In the genomic region with DNA sequence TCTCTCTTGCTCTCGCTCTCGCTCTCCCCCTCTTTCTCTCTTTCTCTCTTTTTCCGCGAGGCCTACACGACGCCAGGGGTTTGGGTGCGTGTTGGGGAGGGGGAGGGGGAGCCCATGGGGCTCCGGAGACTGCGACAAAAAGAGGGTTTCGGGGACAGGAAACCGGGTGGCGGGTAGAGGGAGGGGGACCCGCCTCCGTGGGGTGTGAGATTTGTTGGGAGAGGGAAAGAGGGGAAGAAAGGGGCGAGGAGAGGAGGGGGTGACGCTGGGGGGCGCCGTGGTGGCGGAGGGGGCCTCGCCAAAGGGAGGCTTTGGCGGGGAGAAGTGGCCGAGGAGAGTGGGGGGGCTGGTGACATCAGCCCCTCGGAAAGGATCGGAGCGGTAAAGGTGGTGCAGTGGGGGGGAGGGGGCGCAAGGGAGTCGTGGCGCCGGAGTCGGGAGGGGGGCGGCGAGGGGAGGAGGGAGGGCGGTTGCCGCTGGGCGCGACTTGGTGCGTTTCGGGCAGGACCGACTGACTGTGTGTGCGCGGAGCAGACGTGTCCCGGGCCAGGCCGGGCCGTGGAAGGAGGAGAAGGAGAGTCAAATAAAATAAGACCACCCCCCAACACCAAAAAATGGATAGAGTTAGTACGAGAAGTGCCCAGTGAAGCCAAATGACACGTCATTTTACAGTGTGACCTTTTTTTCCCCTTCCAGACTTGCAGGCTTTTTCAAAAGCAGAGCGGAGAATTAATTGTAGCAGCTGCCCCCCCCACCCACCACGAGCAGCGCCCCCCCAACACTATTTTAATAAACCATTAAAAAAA, we compare ENCODE assay signal across 8 cellular contexts. TPM values are rescaled to one million over a fixed set of nuclear protein-coding genes. Genes with fewer than 3 reads are reported as not detected.
DNase-seq lines count a peak whose midpoint lies in the region; ATAC-seq and TF ChIP-seq lines count a peak whose summit lies in the region.

No MANE protein-coding gene starts in this region.

- H3K27me3 Mint-ChIP-seq in H9 (ENCODE audit: low read depth) (no peaks in the 10 kb centered on the region), chondrocyte (ENCODE audit: low read depth) (no peaks in the 10 kb centered on the region)
- H3K27me3 Mint-ChIP-seq in activated CD4-positive, alpha-beta T cell treated with anti-CD3 and anti-CD28 coated beads for 36 hours: no peaks in the 10 kb centered on the region

- no peak overlapping the region for H2BK5ac ChIP-seq in H9 (ENCODE audit: insufficient read length, low read length)

- intact Hi-C loops in activated CD4-positive, alpha-beta T cell treated with anti-CD3 and anti-CD28 coated beads for 36 hours (cut with DNase I, micrococcal nuclease): loop anchor here (1.0 to 10.0 kb wide), 15 partner anchors 88 to 1500 kb away; partner anchors contain the start of genes NELFCD (in 2 of the 2), RBM38 (in 2 of the 2), ATP5F1E (in 1 of the 2) and FAM217B (in 1 of the 2)

- no peaks in the 10 kb centered on the region for H3K79me1 ChIP-seq in H9 (ENCODE audit: insufficient read depth, low read depth, low read length, poor library complexity, severe bottlenecking)

- H3K9me3 Mint-ChIP-seq in H9 (peaks cover 2 to 3% of the 10 kb centered on the region in 2 experiments; a peak in 4 of 5 replicates), chondrocyte (ENCODE audit: low read depth) (no peaks in the 10 kb centered on the region)
- H3K9me3 Mint-ChIP-seq in activated CD4-positive, alpha-beta T cell treated with anti-CD3 and anti-CD28 coated beads for 36 hours (ENCODE audit: low read depth): no peaks in the 10 kb centered on the region

- H3K23me2 ChIP-seq in H9 (ENCODE audit: insufficient read length, low read depth, low read length, poor library complexity, severe bottlenecking): peaks cover 6% of the 10 kb centered on the region

- peak overlapping the region; percentile 74 for H3K4me3 ChIP-seq in BLaER1

- H3K36me3 Mint-ChIP-seq in H9 (ENCODE audit: insufficient read depth in 1 of 3, low read depth in 3 of 3): peaks cover 8 to 26% (median 22%) of the 10 kb centered on the region in 3 experiments
- H3K36me3 Mint-ChIP-seq in activated CD4-positive, alpha-beta T cell treated with anti-CD3 and anti-CD28 coated beads for 36 hours (ENCODE audit: low read depth): peaks cover 38% of the 10 kb centered on the region
- peaks cover 3% of the 10 kb centered on the region for H3K36me3 Mint-ChIP-seq in chondrocyte (ENCODE audit: low read depth)

- peak overlapping the region; percentile 89; the same call in 1 of the 2 replicates for H3K14ac ChIP-seq in H9 (ENCODE audit: insufficient read depth, low read length)

- H3K4ac ChIP-seq in H9 (ENCODE audit: low read depth, low read length): no peak overlapping the region; the same call in 1 of the 2 replicates

- H3K4me1 ChIP-seq in BLaER1 (peaks cover 63% of the 10 kb centered on the region), H9 (ENCODE audit: insufficient read depth, low read length) (peaks cover 9% of the 10 kb centered on the region)

- no peak overlapping the region for H4K8ac ChIP-seq in H9 (replicated peaks; ENCODE audit: insufficient read length, low read depth, low read length)

- peaks cover 26% of the 10 kb centered on the region; the same call in 1 of the 2 replicates for H3K79me2 ChIP-seq in H9 (ENCODE audit: insufficient read depth, low read length)

- no peak overlapping the region for H2AK5ac ChIP-seq in H9 (ENCODE audit: insufficient read length, low read length)

- no peak overlapping the region for H4K91ac ChIP-seq in H9 (ENCODE audit: insufficient read length, low read depth, low read length)

- peak overlapping the region; percentile 85 for H3K9ac ChIP-seq in BLaER1
- H3K9ac ChIP-seq in H9 (ENCODE audit: extremely low read depth, insufficient read length, low read length): peak overlapping the region; percentile 71

- H3K27me3 ChIP-seq in BLaER1 (no peaks in the 10 kb centered on the region), H9 (ENCODE audit: insufficient read depth, low read length) (no peaks in the 10 kb centered on the region)

- H3K27ac ChIP-seq in BLaER1 (peak overlapping the region; percentile 90), H9 (ENCODE audit: insufficient read length, low read depth, low read length) (no peak overlapping the region)

- H3K18ac ChIP-seq in H9 (ENCODE audit: insufficient read length, low read depth, low read length): peak overlapping the region; percentile 80

- POLR2A ChIA-PET in activated CD4-positive, alpha-beta T cell treated with anti-CD3 and anti-CD28 coated beads for 36 hours (lab: Charles Lee): no interaction called here

- H3T11ph ChIP-seq in H9 (ENCODE audit: low read length): no peak overlapping the region

- H4K20me1 ChIP-seq in BLaER1 (peaks cover 48% of the 10 kb centered on the region), H9 (ENCODE audit: control insufficient read depth, insufficient read depth, insufficient read length) (no peaks in the 10 kb centered on the region)

- H2BK12ac ChIP-seq in H9 (ENCODE audit: insufficient read length, low read depth, low read length): no peak overlapping the region

- H3K36me3 ChIP-seq in BLaER1: peaks cover 22% of the 10 kb centered on the region

- H3K9me3 ChIP-seq in BLaER1 (no peaks in the 10 kb centered on the region), H9 (ENCODE audit: control insufficient read depth, low read depth, low read length) (no peaks in the 10 kb centered on the region)

- H3K27ac Mint-ChIP-seq in H9 (peak overlapping the region; percentile 97 to 98 (median 97)), chondrocyte (ENCODE audit: unreplicated experiment) (peak overlapping the region; percentile 100)
- H3K27ac Mint-ChIP-seq in activated CD4-positive, alpha-beta T cell treated with anti-CD3 and anti-CD28 coated beads for 36 hours: peak overlapping the region; percentile 97

- no peak overlapping the region for H2BK15ac ChIP-seq in H9 (ENCODE audit: low read depth, low read length)

- DNase-seq in H9: peak; percentile 70
- peak; percentile 13 for DNase-seq in NCI-H2196 treated with DMSO at 0.1 percent for 48 hours (lab: John Stamatoyannopoulos, UW; ENCODE audit: unreplicated experiment)
- DNase-seq in activated CD4-positive, alpha-beta T cell treated with anti-CD3 and anti-CD28 coated beads for 36 hours: peak; percentile 92
- peak; percentile 86 for DNase-seq in chondrocyte (ENCODE audit: low spot score)
- DNase-seq in left kidney (ENCODE audit: low read depth, low spot score): peak; percentile 92
- peak; percentile 63 for DNase-seq in stimulated activated CD4-positive, alpha-beta T cell treated with anti-CD3 and anti-CD28 coated beads, Interleukin-2, amount 100 ng/mL, for 4 hours (ENCODE audit: low read depth)

- H3K4me1 Mint-ChIP-seq in H9 (peaks cover 48 to 56% of the 10 kb centered on the region in 2 experiments), chondrocyte (ENCODE audit: low read depth) (peaks cover 54% of the 10 kb centered on the region)
- peaks cover 47% of the 10 kb centered on the region for H3K4me1 Mint-ChIP-seq in activated CD4-positive, alpha-beta T cell treated with anti-CD3 and anti-CD28 coated beads for 36 hours

- H3K4me3 Mint-ChIP-seq in H9: peak overlapping the region; percentile 95 to 96
- peak overlapping the region; percentile 90 for H3K4me3 Mint-ChIP-seq in activated CD4-positive, alpha-beta T cell treated with anti-CD3 and anti-CD28 coated beads for 36 hours
- H3K4me3 Mint-ChIP-seq in chondrocyte (ENCODE audit: unreplicated experiment): peak overlapping the region; percentile 97

- CTCF ChIA-PET in activated CD4-positive, alpha-beta T cell treated with anti-CD3 and anti-CD28 coated beads for 36 hours (lab: Charles Lee): no interaction called here

- no CpG with 5 or more reads among the region's 50 CpGs for WGBS in H9 (ENCODE audit: extremely low coverage, insufficient read length, low lambda C conversion rate)

- TF ChIP-seq CTCF in H9 (conservative IDR thresholded peaks at IDR 0.05): no peak
- TF ChIP-seq CTCF in chondrocyte (IDR thresholded peaks at IDR 0.05): peak; percentile 45

- no peak overlapping the region for H2BK120ac ChIP-seq in H9 (ENCODE audit: low read depth, low read length, poor library complexity, severe bottlenecking)

- H4K5ac ChIP-seq in H9 (ENCODE audit: insufficient read length, low read depth, low read length): no peak overlapping the region

- H3K23ac ChIP-seq in H9 (ENCODE audit: insufficient read length, low read depth, low read length): no peak overlapping the region

- no peak overlapping the region for H2AFZ ChIP-seq in H9 (ENCODE audit: low read length)

- peak; percentile 31 for ATAC-seq in activated CD4-positive, alpha-beta T cell treated with anti-CD3 and anti-CD28 coated beads for 36 hours
- ATAC-seq in GM18519 (IDR thresholded peaks at IDR 0.05; ENCODE audit: low FRiP score, unreplicated experiment): no peak

- no peak overlapping the region for H2BK20ac ChIP-seq in H9 (ENCODE audit: low read depth, low read length, poor library complexity, severe bottlenecking)

- peak overlapping the region; percentile 85 for H3K4me2 ChIP-seq in BLaER1
- peak overlapping the region; percentile 54 for H3K4me2 ChIP-seq in H9 (ENCODE audit: insufficient read depth, insufficient read length, low read length)

- no peak overlapping the region for H3K56ac ChIP-seq in H9 (ENCODE audit: insufficient read length, low read depth, low read length)

RNA-seq across cellular contexts. Expression of gene GNAS, which starts 39.8 kb away (rescaled TPM):
- total RNA-seq in H9 (2021) (918 and 920 TPM in 2 replicates), chondrocyte (1,127 to 1,393 TPM (median 1,374 TPM) in 3 replicates)
- 100 to 1,000 TPM; 713 to 965 TPM for total RNA-seq in activated CD4-positive, alpha-beta T cell treated with anti-CD3 and anti-CD28 coated beads for 36 hours

RNA-seq across cellular contexts. Expression of gene GNAS-AS1, which starts 41.6 kb away (rescaled TPM):
- total RNA-seq in H9 (2021) (8.6 and 11.3 TPM in 2 replicates), chondrocyte (1.1 to 2.7 TPM (median 1.7 TPM) in 3 replicates)
- total RNA-seq in activated CD4-positive, alpha-beta T cell treated with anti-CD3 and anti-CD28 coated beads for 36 hours: 1 to 10 TPM; 1.1 to 1.9 TPM

Comparison
In these comparisons a context has a peak if more than half of its experiments do, and no peak if none do; other contexts are left out.
1. DNase-seq: peak in every context shown above with its lines; median percentile 92 in activated CD4-positive, alpha-beta T cell treated with anti-CD3 and anti-CD28 coated beads for 36 hours; 92 in left kidney; 86 in chondrocyte; 70 in H9; 63 in stimulated activated CD4-positive, alpha-beta T cell treated with anti-CD3 and anti-CD28 coated beads, Interleukin-2, amount 100 ng/mL, for 4 hours; 13 in NCI-H2196 treated with DMSO at 0.1 percent for 48 hours.